In genomic region chr7:155745737-155746136, GRCh38 we compare ENCODE assay signal across 19 cellular contexts.
DNase-seq lines count a peak whose midpoint lies in the region; ATAC-seq and TF ChIP-seq lines count a peak whose summit lies in the region.
"Had no signal": no experiment of that assay in that cellular context is flagged by ENCODE, and none has a peak within 500 bp of the region (broad histone marks: within the 10 kb centered on the region; RNA-seq: fewer than 3 reads in every experiment).

No MANE protein-coding gene starts in this region.

- peak; percentile 12 for ATAC-seq in HG03378 (IDR thresholded peaks at IDR 0.05; ENCODE audit: unreplicated experiment)
- ATAC-seq: Panc1 had no signal

- no peaks in the 10 kb centered on the region for H3K27me3 Mint-ChIP-seq in activated CD4-positive, alpha-beta T cell treated with anti-CD3 and anti-CD28 coated beads, Interleukin-2, amount 10 ng/mL, durations not matched to agents 24 days and 14 days

- peaks cover 55% of the 10 kb centered on the region for H3K4me1 Mint-ChIP-seq in activated CD4-positive, alpha-beta T cell treated with anti-CD3 and anti-CD28 coated beads, Interleukin-2, amount 10 ng/mL, durations not matched to agents 24 days and 14 days

- H3K27me3 ChIP-seq in mucosa of rectum (ENCODE audit: control insufficient read depth in 2 of 2, insufficient read depth in 2 of 2, low read length in 2 of 2) (no peaks in the 10 kb centered on the region), left ventricle myocardium inferior (ENCODE audit: low read depth) (no peaks in the 10 kb centered on the region)
- H3K27me3 ChIP-seq: cardiac muscle cell, transverse colon had no signal

- H3K9me3 Mint-ChIP-seq in activated CD4-positive, alpha-beta T cell treated with anti-CD3 and anti-CD28 coated beads, Interleukin-2, amount 10 ng/mL, durations not matched to agents 24 days and 14 days = no peaks in the 10 kb centered on the region
- H3K9me3 Mint-ChIP-seq: endodermal cell; T-helper 1 cell treated with Interleukin-12 subunit alpha and Interleukin-12 subunit beta and Interleukin-4 antibody, amounts not matched to agents 30 μg/mL and 1 μg/mL, for 36 hours had no signal

- no peaks in the 10 kb centered on the region for H3K4me1 ChIP-seq in HEK293 (ENCODE audit: control insufficient read depth, insufficient read depth, low read length)
- H3K4me1 ChIP-seq in mucosa of rectum (ENCODE audit: control insufficient read depth in 2 of 2, insufficient read depth in 2 of 2, low read length in 2 of 2) = no peaks in the 10 kb centered on the region
- H3K4me1 ChIP-seq in left ventricle myocardium inferior = peaks cover 39% of the 10 kb centered on the region
- H3K4me1 ChIP-seq: parathyroid adenoma had no signal

- peak overlapping the region; percentile 77 for H3K27ac Mint-ChIP-seq in activated CD4-positive, alpha-beta T cell treated with anti-CD3 and anti-CD28 coated beads, Interleukin-2, amount 10 ng/mL, durations not matched to agents 24 days and 14 days
- H3K27ac Mint-ChIP-seq: endodermal cell had no signal

- H3K36me3 Mint-ChIP-seq in activated CD4-positive, alpha-beta T cell treated with anti-CD3 and anti-CD28 coated beads, Interleukin-2, amount 10 ng/mL, durations not matched to agents 24 days and 14 days (ENCODE audit: low read depth) = peaks cover 72% of the 10 kb centered on the region

- H3K4me3 ChIP-seq in HEK293 (ENCODE audit: low read depth, low read length) (no peak overlapping the region), mucosa of rectum (ENCODE audit: low read length in 2 of 2) (no peak overlapping the region), left ventricle myocardium inferior (no peak overlapping the region)
- H3K4me3 ChIP-seq: cardiac muscle cell, transverse colon had no signal

- POLR2A ChIA-PET in HEK293 (lab: Yijun Ruan, JAX) = no interaction called here

- H3K36me3 ChIP-seq in HEK293 (ENCODE audit: control insufficient read depth in 2 of 2, insufficient read depth in 1 of 2, low read length in 2 of 2) (peaks cover 0 to 78% of the 10 kb centered on the region in 2 experiments; a peak in 1 of 3 replicates), mucosa of rectum (ENCODE audit: control insufficient read depth in 2 of 2, insufficient read depth in 2 of 2, low read length in 2 of 2) (peaks cover 54% of the 10 kb centered on the region in 2 donors), left ventricle myocardium inferior (peaks cover 55% of the 10 kb centered on the region)

- H3K27ac ChIP-seq in HEK293 (ENCODE audit: extremely low read depth, low read depth, low read length) = no peak overlapping the region
- H3K27ac ChIP-seq in mucosa of rectum (ENCODE audit: low read depth in 2 of 2, low read length in 2 of 2) = peak overlapping the region; percentile 12 to 38
- no peak overlapping the region for H3K27ac ChIP-seq in left ventricle myocardium inferior (replicated peaks)
- H3K27ac ChIP-seq: cardiac muscle cell, parathyroid adenoma had no signal

- no peak overlapping the region for H3K9ac ChIP-seq in mucosa of rectum (ENCODE audit: low read depth in 1 of 2, low read length in 2 of 2)
- H3K9ac ChIP-seq: parathyroid adenoma had no signal

- no peak for DNase-seq in activated CD4-positive, alpha-beta T cell treated with anti-CD3 and anti-CD28 coated beads, Interleukin-2, amount 10 ng/mL, durations not matched to agents 24 days and 14 days
- DNase-seq in activated CD4-positive, alpha-beta T cell treated with anti-CD3 and anti-CD28 coated beads, Interleukin-2, amount 50 U/mL, for 1 hour = no peak
- DNase-seq in GM19240 (ENCODE audit: insufficient read length, low spot score) (no peak), left ventricle myocardium inferior (no peak), SHP77 (lab: John Stamatoyannopoulos, UW) (no peak)
- DNase-seq: activated CD4-positive, alpha-beta T cell treated with anti-CD3 and anti-CD28 coated beads for 4 hours; activated gamma-delta T cell; COR-L47; endodermal cell; MV-4-11; NCI-H446 had no signal

- H3K9me3 ChIP-seq in HEK293 (ENCODE audit: control insufficient read depth, insufficient read depth, low read depth, low read length) (no peaks in the 10 kb centered on the region), mucosa of rectum (ENCODE audit: control insufficient read depth in 2 of 2, low read length in 2 of 2) (no peaks in the 10 kb centered on the region), left ventricle myocardium inferior (replicated peaks) (no peaks in the 10 kb centered on the region)
- H3K9me3 ChIP-seq: transverse colon had no signal

- H3K4me3 Mint-ChIP-seq in activated CD4-positive, alpha-beta T cell treated with anti-CD3 and anti-CD28 coated beads, Interleukin-2, amount 10 ng/mL, durations not matched to agents 24 days and 14 days = no peak overlapping the region
- H3K4me3 Mint-ChIP-seq: endodermal cell; T-helper 1 cell treated with Interleukin-12 subunit alpha and Interleukin-12 subunit beta and Interleukin-4 antibody, amounts not matched to agents 30 μg/mL and 1 μg/mL, for 36 hours had no signal

- no peak for TF ChIP-seq CTCF in HEK293 (tag by site-specific recombination; IDR thresholded peaks at IDR 0.05)
- TF ChIP-seq CTCF in left ventricle myocardium inferior (IDR thresholded peaks at IDR 0.05; ENCODE audit: borderline replicate concordance) = no peak

- CTCF ChIA-PET in HEK293 (lab: Yijun Ruan, JAX) = interaction anchor here (1.0 to 1.5 kb wide), 2 partner anchors 22 to 147 kb away, joined by 3 to 5 read pairs; no protein-coding TSS in a partner anchor

- intact Hi-C loops in activated CD4-positive, alpha-beta T cell treated with anti-CD3 and anti-CD28 coated beads, Interleukin-2, amount 10 ng/mL, durations not matched to agents 24 days and 14 days (cut with micrococcal nuclease) = loop anchor here (1.0 kb wide), 1 partner anchor 23 kb away; no protein-coding TSS in a partner anchor
- intact Hi-C loops in left ventricle myocardium inferior (cut with micrococcal nuclease) = no loop called here

TF ChIP-seq in HEK293, 187 proteins besides CTCF, POLR2A, EP300 and RAD21:
- TF ChIP-seq SCRT2 (tag by site-specific recombination; IDR thresholded peaks at IDR 0.05) (peak; percentile 41; the same call in 1 of the 2 replicates), ZNF138 (tag by site-specific recombination; IDR thresholded peaks at IDR 0.05; ENCODE audit: borderline replicate concordance) (no peak)

Comparison
In these comparisons a context has a peak if more than half of its experiments do, and no peak if none do; other contexts are left out.
1. H3K27ac ChIP-seq: peak in mucosa of rectum (2 of 2); none in HEK293 (single experiment) and left ventricle myocardium inferior (single experiment).